ENCODE assay signal across 21 cellular contexts in the genomic region with DNA sequence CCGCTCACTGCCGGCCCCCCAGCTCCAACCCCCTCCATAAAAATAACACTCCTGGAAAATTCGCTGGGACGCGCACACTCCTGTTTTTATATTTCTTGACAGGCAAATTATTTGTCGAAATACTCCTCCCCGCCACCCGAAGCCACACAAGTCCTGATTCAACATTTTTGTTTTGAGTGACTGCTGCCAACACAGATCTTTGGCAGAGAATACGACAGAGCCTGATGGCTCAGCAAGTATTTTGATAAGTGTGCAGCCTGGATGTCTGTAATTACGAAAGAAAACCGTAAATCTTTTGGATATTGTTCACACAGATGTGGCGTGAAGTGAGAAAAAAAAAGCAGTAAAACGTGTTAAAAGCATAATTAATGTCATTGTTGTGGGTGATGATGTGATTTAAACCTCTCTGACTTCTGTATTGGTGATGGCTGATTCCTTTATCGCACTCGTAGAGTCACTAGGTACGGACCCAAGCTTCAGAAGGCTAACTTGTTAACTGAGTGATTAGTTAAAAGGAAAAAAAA.
"Had no signal": no experiment of that assay in that cellular context is flagged by ENCODE, and none has a peak within 500 bp of the region (broad histone marks: within the 10 kb centered on the region; RNA-seq: fewer than 3 reads in every experiment).

No MANE protein-coding gene starts in this region.

- H3K27ac ChIP-seq: heart left ventricle, neutrophil, parathyroid adenoma, transverse colon, vagina had no signal

- H3K9me3 ChIP-seq: heart left ventricle, neutrophil, transverse colon, vagina had no signal

- H3K36me3 Mint-ChIP-seq: activated naive CD8-positive, alpha-beta T cell treated with anti-CD3 and anti-CD28 coated beads, Interleukin-2, amount 10 ng/mL, durations not matched to agents 7 days and 5 days; immature natural killer cell; naive B cell had no signal

- H3K27me3 ChIP-seq: neutrophil, vagina had no signal

- H3K4me1 ChIP-seq: heart left ventricle, parathyroid adenoma, transverse colon, vagina had no signal

- H3K36me3 ChIP-seq: heart left ventricle, neutrophil, transverse colon, vagina had no signal

- H3K9me3 Mint-ChIP-seq: activated naive CD8-positive, alpha-beta T cell treated with anti-CD3 and anti-CD28 coated beads, Interleukin-2, amount 10 ng/mL, durations not matched to agents 7 days and 5 days; immature natural killer cell; naive B cell had no signal

- H3K27ac Mint-ChIP-seq: activated naive CD8-positive, alpha-beta T cell treated with anti-CD3 and anti-CD28 coated beads, Interleukin-2, amount 10 ng/mL, durations not matched to agents 7 days and 5 days; immature natural killer cell; naive B cell had no signal

- H3K4me1 Mint-ChIP-seq: immature natural killer cell, naive B cell had no signal

- H3K4me3 ChIP-seq: heart left ventricle, lung, transverse colon, vagina had no signal

- H3K4me3 Mint-ChIP-seq: activated naive CD8-positive, alpha-beta T cell treated with anti-CD3 and anti-CD28 coated beads, Interleukin-2, amount 10 ng/mL, durations not matched to agents 7 days and 5 days; immature natural killer cell; naive B cell had no signal

- DNase-seq: activated CD4-positive, alpha-beta T cell treated with anti-CD3 and anti-CD28 coated beads, Interleukin-2, amount 50 U/mL, for 4 hours; activated CD4-positive, CD25-positive, alpha-beta regulatory T cell treated with anti-CD3 and anti-CD28 coated beads, Interleukin-2, amount 50 U/mL, for 72 hours; activated naive CD4-positive, alpha-beta T cell; activated naive CD8-positive, alpha-beta T cell treated with anti-CD3 and anti-CD28 coated beads, Interleukin-2, amount 10 ng/mL, durations not matched to agents 7 days and 5 days; activated T-cell treated with anti-CD3 and anti-CD28 coated beads for 4 hours; anterior cingulate cortex; cortex of kidney; effector CD8-positive, alpha-beta T cell; heart left ventricle; immature natural killer cell; left cardiac atrium; naive B cell; retina; stimulated activated CD4-positive, alpha-beta T cell treated with anti-CD3 and anti-CD28 coated beads, Interleukin-15, amount 100 ng/mL, for 24 hours; stimulated activated CD4-positive, alpha-beta T cell treated with anti-CD3 and anti-CD28 coated beads, Interleukin-4, amount 100 ng/mL, for 1 hour; stimulated activated naive CD4-positive, alpha-beta T cell; transverse colon had no signal
